Comparison of ENCODE assay signal across 6 cellular contexts in the genomic region with DNA sequence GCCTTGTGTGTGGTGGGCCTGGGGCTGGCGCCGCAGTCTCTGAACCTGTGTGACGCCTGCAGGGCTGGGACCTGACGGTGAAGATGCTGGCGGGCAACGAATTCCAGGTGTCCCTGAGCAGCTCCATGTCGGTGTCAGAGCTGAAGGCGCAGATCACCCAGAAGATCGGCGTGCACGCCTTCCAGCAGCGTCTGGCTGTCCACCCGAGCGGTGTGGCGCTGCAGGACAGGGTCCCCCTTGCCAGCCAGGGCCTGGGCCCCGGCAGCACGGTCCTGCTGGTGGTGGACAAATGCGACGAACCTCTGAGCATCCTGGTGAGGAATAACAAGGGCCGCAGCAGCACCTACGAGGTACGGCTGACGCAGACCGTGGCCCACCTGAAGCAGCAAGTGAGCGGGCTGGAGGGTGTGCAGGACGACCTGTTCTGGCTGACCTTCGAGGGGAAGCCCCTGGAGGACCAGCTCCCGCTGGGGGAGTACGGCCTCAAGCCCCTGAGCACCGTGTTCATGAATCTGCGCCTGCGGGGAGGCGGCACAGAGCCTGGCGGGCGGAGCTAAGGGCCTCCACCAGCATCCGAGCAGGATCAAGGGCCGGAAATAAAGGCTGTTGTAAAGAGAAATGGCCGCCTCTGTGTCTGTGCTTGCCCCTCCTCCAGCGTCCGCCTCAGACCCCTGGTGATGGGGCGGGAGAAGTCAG. TPM values are rescaled to one million over a fixed set of nuclear protein-coding genes. Genes with fewer than 3 reads are reported as not detected.
A peak's percentile ranks its signal among the peaks of the same experiment; 100 is the strongest.
DNase-seq lines count a peak whose midpoint lies in the region; ATAC-seq and TF ChIP-seq lines count a peak whose summit lies in the region.

No MANE protein-coding gene starts in this region.

- no peaks in the 10 kb centered on the region for H3K9me3 ChIP-seq in iPS-18c (ENCODE audit: control insufficient read depth, insufficient read depth, low read length)

- ATAC-seq in GM21447 (IDR thresholded peaks at IDR 0.05; ENCODE audit: unreplicated experiment) (peak; percentile 29), WTC11 (peak; percentile 25), HG02623 (IDR thresholded peaks at IDR 0.05; ENCODE audit: unreplicated experiment) (no peak)

- POLR2A ChIA-PET in WTC11 (lab: Charles Lee), result interaction anchor here (0.9 to 2.7 kb wide), 8 partner anchors 8 to 296 kb away, joined by 3 to 10 read pairs (median 4); no protein-coding TSS in a partner anchor

- peak overlapping the region; percentile 95; the same call in 1 of the 2 replicates for H3K27ac Mint-ChIP-seq in WTC11

- H3K4me1 Mint-ChIP-seq in WTC11, result peaks cover 29% of the 10 kb centered on the region

- H3K4me3 ChIP-seq in iPS-18c (ENCODE audit: insufficient read depth, low read depth, low read length), result peak overlapping the region; percentile 65

- peaks cover 41% of the 10 kb centered on the region for H3K27me3 Mint-ChIP-seq in WTC11 (ENCODE audit: low read depth)

- CTCF ChIA-PET in WTC11 (lab: Charles Lee), result interaction anchor here (0.7 to 3.6 kb wide), 15 partner anchors 9 to 236 kb away, joined by 3 to 36 read pairs (median 4); a partner anchor contains a TSS

- DNase-seq in WTC11 (ENCODE audit: low spot score) (no peak), NOMO-1 (lab: John Stamatoyannopoulos, UW; ENCODE audit: unreplicated experiment in 2 of 2) (no peak), GF-D8 (lab: John Stamatoyannopoulos, UW) (no peak)

- peaks cover 8% of the 10 kb centered on the region for H3K9me3 Mint-ChIP-seq in WTC11

- TF ChIP-seq CTCF in WTC11 (IDR thresholded peaks at IDR 0.05), result no peak

- no peaks in the 10 kb centered on the region for H3K36me3 Mint-ChIP-seq in WTC11

- peak overlapping the region; percentile 78 for H3K4me3 Mint-ChIP-seq in WTC11

TF ChIP-seq in WTC11, 78 proteins besides CTCF, POLR2A, EP300 and RAD21:
- TF ChIP-seq, protein P1, sequence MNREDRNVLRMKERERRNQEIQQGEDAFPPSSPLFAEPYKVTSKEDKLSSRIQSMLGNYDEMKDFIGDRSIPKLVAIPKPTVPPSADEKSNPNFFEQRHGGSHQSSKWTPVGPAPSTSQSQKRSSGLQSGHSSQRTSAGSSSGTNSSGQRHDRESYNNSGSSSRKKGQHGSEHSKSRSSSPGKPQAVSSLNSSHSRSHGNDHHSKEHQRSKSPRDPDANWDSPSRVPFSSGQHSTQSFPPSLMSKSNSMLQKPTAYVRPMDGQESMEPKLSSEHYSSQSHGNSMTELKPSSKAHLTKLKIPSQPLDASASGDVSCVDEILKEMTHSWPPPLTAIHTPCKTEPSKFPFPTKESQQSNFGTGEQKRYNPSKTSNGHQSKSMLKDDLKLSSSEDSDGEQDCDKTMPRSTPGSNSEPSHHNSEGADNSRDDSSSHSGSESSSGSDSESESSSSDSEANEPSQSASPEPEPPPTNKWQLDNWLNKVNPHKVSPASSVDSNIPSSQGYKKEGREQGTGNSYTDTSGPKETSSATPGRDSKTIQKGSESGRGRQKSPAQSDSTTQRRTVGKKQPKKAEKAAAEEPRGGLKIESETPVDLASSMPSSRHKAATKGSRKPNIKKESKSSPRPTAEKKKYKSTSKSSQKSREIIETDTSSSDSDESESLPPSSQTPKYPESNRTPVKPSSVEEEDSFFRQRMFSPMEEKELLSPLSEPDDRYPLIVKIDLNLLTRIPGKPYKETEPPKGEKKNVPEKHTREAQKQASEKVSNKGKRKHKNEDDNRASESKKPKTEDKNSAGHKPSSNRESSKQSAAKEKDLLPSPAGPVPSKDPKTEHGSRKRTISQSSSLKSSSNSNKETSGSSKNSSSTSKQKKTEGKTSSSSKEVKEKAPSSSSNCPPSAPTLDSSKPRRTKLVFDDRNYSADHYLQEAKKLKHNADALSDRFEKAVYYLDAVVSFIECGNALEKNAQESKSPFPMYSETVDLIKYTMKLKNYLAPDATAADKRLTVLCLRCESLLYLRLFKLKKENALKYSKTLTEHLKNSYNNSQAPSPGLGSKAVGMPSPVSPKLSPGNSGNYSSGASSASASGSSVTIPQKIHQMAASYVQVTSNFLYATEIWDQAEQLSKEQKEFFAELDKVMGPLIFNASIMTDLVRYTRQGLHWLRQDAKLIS (CRISPR knock-in tag; IDR thresholded peaks at IDR 0.05; ENCODE audit: borderline replicate concordance), result no peak
- TF ChIP-seq, protein P2, sequence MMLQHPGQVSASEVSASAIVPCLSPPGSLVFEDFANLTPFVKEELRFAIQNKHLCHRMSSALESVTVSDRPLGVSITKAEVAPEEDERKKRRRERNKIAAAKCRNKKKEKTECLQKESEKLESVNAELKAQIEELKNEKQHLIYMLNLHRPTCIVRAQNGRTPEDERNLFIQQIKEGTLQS (CRISPR knock-in tag; conservative IDR thresholded peaks at IDR 0.05), result no peak
- TF ChIP-seq NFATC4 (CRISPR knock-in tag; IDR thresholded peaks at IDR 0.05), result no peak
- TF ChIP-seq, protein P3, sequence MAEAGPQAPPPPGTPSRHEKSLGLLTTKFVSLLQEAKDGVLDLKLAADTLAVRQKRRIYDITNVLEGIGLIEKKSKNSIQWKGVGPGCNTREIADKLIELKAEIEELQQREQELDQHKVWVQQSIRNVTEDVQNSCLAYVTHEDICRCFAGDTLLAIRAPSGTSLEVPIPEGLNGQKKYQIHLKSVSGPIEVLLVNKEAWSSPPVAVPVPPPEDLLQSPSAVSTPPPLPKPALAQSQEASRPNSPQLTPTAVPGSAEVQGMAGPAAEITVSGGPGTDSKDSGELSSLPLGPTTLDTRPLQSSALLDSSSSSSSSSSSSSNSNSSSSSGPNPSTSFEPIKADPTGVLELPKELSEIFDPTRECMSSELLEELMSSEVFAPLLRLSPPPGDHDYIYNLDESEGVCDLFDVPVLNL (CRISPR knock-in tag; IDR thresholded peaks at IDR 0.05; ENCODE audit: borderline replicate concordance, low read depth), result no peak
- no peak for TF ChIP-seq CREB1 (CRISPR knock-in tag; IDR thresholded peaks at IDR 0.05)
- TF ChIP-seq, protein P4, sequence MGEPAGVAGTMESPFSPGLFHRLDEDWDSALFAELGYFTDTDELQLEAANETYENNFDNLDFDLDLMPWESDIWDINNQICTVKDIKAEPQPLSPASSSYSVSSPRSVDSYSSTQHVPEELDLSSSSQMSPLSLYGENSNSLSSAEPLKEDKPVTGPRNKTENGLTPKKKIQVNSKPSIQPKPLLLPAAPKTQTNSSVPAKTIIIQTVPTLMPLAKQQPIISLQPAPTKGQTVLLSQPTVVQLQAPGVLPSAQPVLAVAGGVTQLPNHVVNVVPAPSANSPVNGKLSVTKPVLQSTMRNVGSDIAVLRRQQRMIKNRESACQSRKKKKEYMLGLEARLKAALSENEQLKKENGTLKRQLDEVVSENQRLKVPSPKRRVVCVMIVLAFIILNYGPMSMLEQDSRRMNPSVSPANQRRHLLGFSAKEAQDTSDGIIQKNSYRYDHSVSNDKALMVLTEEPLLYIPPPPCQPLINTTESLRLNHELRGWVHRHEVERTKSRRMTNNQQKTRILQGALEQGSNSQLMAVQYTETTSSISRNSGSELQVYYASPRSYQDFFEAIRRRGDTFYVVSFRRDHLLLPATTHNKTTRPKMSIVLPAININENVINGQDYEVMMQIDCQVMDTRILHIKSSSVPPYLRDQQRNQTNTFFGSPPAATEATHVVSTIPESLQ (CRISPR knock-in tag; IDR thresholded peaks at IDR 0.05), result no peak
TF ChIP-seq in WTC11: peak in this region for 0.

RNA-seq across cellular contexts. Expression of a gene that starts 0.8 kb away (rescaled TPM):
- total RNA-seq in WTC11 (2021), result 29.5 to 38.3 TPM (median 36.1 TPM) in 3 replicates

RNA-seq across cellular contexts. Expression of a gene that starts 5.8 kb away (rescaled TPM):
- total RNA-seq in WTC11 (2021), result 184 to 198 TPM (median 186 TPM) in 3 replicates

RNA-seq across cellular contexts. Expression of a gene that starts 14.2 kb away (rescaled TPM):
- 4.5 to 10.7 TPM (median 8.3 TPM) in 3 replicates for total RNA-seq in WTC11 (2021)

RNA-seq across cellular contexts. Expression of a gene that starts 32.2 kb away (rescaled TPM):
- not detected in 3 replicates for total RNA-seq in WTC11 (2021)

RNA-seq across cellular contexts. Expression of a gene that starts 47.8 kb away (rescaled TPM):
- 2.9 to 3.4 TPM (median 3.0 TPM) in 3 replicates for total RNA-seq in WTC11 (2021)
